Comparison of ENCODE assay signal across 5 cellular contexts in the genomic region with DNA sequence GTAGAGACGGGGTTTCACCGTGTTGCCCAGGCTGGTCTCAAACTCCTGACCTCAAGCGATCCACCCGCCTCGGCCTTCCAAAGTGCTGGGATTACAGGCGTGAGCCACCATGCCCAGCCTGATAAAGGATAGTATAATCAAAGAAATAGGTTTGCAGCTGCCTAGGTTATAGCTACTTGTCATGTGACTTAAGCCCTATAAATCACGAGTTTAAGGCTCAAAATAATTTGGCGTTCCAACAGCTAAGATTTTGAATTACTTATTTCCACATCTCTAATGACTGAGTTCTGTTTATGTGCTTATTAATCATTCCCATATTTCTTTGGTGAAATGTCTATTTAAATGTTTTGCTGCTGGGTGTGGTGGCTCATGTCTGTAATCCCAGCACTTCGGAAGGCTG. TPM values are rescaled to one million over a fixed set of nuclear protein-coding genes. Genes with fewer than 3 reads are reported as not detected.
A peak's percentile ranks its signal among the peaks of the same experiment; 100 is the strongest.
DNase-seq lines count a peak whose midpoint lies in the region; ATAC-seq, FAIRE-seq and TF ChIP-seq lines count a peak whose summit lies in the region.
"Not testable (repeated sequence)": the region's sequence is repeated elsewhere in the genome, so short reads cannot be mapped to it uniquely, and the experiment has no call there.

No MANE protein-coding gene starts in this region.

- not testable (repeated sequence) for H3K14ac ChIP-seq in mesenchymal stem cell (ENCODE audit: low read length in 2 of 2)

- H3K36me3 ChIP-seq in K562 (ENCODE audit: control insufficient read depth, insufficient read depth, low read length); mesenchymal stem cell (ENCODE audit: control insufficient read depth in 1 of 2, insufficient read depth in 2 of 2, low read depth in 1 of 2, low read length in 2 of 2): not testable (repeated sequence)

- peak overlapping the region; percentile 19 for H3K27ac ChIP-seq in VCaP
- H3K27ac ChIP-seq in K562 (ENCODE audit: extremely low read depth, low read depth, low read length); mesenchymal stem cell (ENCODE audit: low read length, poor library complexity, severe bottlenecking): not testable (repeated sequence)

- H2BK15ac ChIP-seq in mesenchymal stem cell (ENCODE audit: low read depth, poor library complexity, severe bottlenecking): not testable (repeated sequence)

- not testable (repeated sequence) for H4K20me1 ChIP-seq in K562 (replicated peaks; ENCODE audit: control insufficient read depth, insufficient read depth, low read length)

- not testable (repeated sequence) for TF ChIP-seq RAD21 in K562 (CRISPR knock-in tag; conservative IDR thresholded peaks at IDR 0.05 in 1 of 2, IDR thresholded peaks at IDR 0.05 in 1 of 2)

- POLR2A ChIA-PET in K562 (lab: Yijun Ruan, JAX): interaction anchor here (0.7 kb wide), 1 partner anchor 410 kb away, joined by 4 read pairs; no protein-coding TSS in a partner anchor

- H3K9me3 ChIP-seq in K562 (replicated peaks; ENCODE audit: control insufficient read depth, insufficient read depth, low read depth, low read length): not testable (repeated sequence)
- H3K9me3 ChIP-seq in mesenchymal stem cell (ENCODE audit: control insufficient read depth, low read length): peaks cover 13% of the 10 kb centered on the region

- H4K91ac ChIP-seq in mesenchymal stem cell (ENCODE audit: low read length): not testable (repeated sequence)

- not testable (repeated sequence) for H3K18ac ChIP-seq in mesenchymal stem cell (ENCODE audit: low read depth in 1 of 2, low read length in 2 of 2)

- not testable (repeated sequence) for H3K9ac ChIP-seq in K562 (ENCODE audit: insufficient read depth in 1 of 2, low read depth in 2 of 2, low read length in 2 of 2)
- peak overlapping the region; percentile 18 for H3K9ac ChIP-seq in mesenchymal stem cell (ENCODE audit: low read length)

- in situ Hi-C loops in K562 (cut with MboI): not testable (repeated sequence)

- intact Hi-C loops in K562 (cut with micrococcal nuclease): not testable (repeated sequence)

- TF ChIP-seq EP300 in K562 (IDR thresholded peaks at IDR 0.05; ENCODE audit: low read length): not testable (repeated sequence)

- not testable (repeated sequence) for FAIRE-seq in K562 (lab: Jason Lieb, UNC)

- not testable (repeated sequence) for H3K27me3 ChIP-seq in K562 (ENCODE audit: control insufficient read depth in 2 of 2, insufficient read depth in 2 of 2, low read length in 2 of 2); mesenchymal stem cell (ENCODE audit: control insufficient read depth in 1 of 2, insufficient read depth in 1 of 2, low read length in 2 of 2)

- not testable (repeated sequence) for H3K4me1 ChIP-seq in K562 (replicated peaks in 1 of 2; ENCODE audit: control insufficient read depth in 2 of 2, insufficient read depth in 2 of 2, low read length in 2 of 2); mesenchymal stem cell (ENCODE audit: control insufficient read depth, insufficient read depth, low read depth, low read length)

- not testable (repeated sequence) for H3K23ac ChIP-seq in mesenchymal stem cell (ENCODE audit: low read length in 2 of 2)

- H3K4ac ChIP-seq in mesenchymal stem cell (ENCODE audit: low read depth in 1 of 2, low read length in 2 of 2): not testable (repeated sequence)

- H2BK5ac ChIP-seq in mesenchymal stem cell (ENCODE audit: low read depth, low read length, poor library complexity, severe bottlenecking): not testable (repeated sequence)

- WGBS in K562 (ENCODE audit: insufficient coverage, low coverage, missing lambda C conversion rate): 53% methylated on average over 9 of the region's 9 CpGs
- WGBS in mesenchymal stem cell: 94% methylated on average over 7 of the region's 9 CpGs

- TF ChIP-seq CTCF in VCaP (conservative IDR thresholded peaks at IDR 0.05); K562 (IDR thresholded peaks at IDR 0.05 in 2 of 3, conservative IDR thresholded peaks at IDR 0.05 in 1 of 3; ENCODE audit: insufficient read depth in 2 of 3, low read depth in 1 of 3, low read length in 3 of 3): not testable (repeated sequence)

- not testable (repeated sequence) for H3K4me2 ChIP-seq in K562 (ENCODE audit: insufficient read depth, low read length); mesenchymal stem cell (ENCODE audit: low read length, poor library complexity, severe bottlenecking)

- not testable (repeated sequence) for H3K79me2 ChIP-seq in K562 (ENCODE audit: control insufficient read depth, insufficient read depth, low read length)

- H4K8ac ChIP-seq in mesenchymal stem cell (ENCODE audit: low read length): not testable (repeated sequence)

- H3K79me1 ChIP-seq in mesenchymal stem cell (replicated peaks; ENCODE audit: low read length, poor library complexity, severe bottlenecking): not testable (repeated sequence)

- not testable (repeated sequence) for ATAC-seq in K562

- BruUV-seq in K562 (replicated peaks; lab: Mats Ljungman, UMichigan): not testable (repeated sequence)

- DNase-seq in GM04504 (ENCODE audit: low read depth): peak; percentile 4
- not testable (repeated sequence) for DNase-seq in K562 (ENCODE audit: extremely low read depth in 1 of 4, low spot score in 3 of 4); mesenchymal stem cell
- peak; percentile 47 for DNase-seq in fibroblast of gingiva (ENCODE audit: low read depth)

- not testable (repeated sequence) for H2AK5ac ChIP-seq in mesenchymal stem cell (ENCODE audit: low read length, severe bottlenecking)

- CTCF ChIA-PET in K562 (lab: Yijun Ruan, JAX; ENCODE audit: low intra/inter-chr PET ratio): not testable (repeated sequence)

- not testable (repeated sequence) for H2BK12ac ChIP-seq in mesenchymal stem cell (ENCODE audit: low read length in 2 of 2)

- not testable (repeated sequence) for H2AFZ ChIP-seq in K562 (ENCODE audit: low read depth, low read length); mesenchymal stem cell (ENCODE audit: low read depth, low read length)

- not testable (repeated sequence) for TF ChIP-seq POLR2A in K562 (conservative IDR thresholded peaks at IDR 0.05)

- H3K9me1 ChIP-seq in K562 (ENCODE audit: control insufficient read depth, insufficient read depth, low read length): not testable (repeated sequence)

- not testable (repeated sequence) for H2BK120ac ChIP-seq in mesenchymal stem cell (ENCODE audit: low read depth, low read length)

- H3K4me3 ChIP-seq in K562; mesenchymal stem cell (ENCODE audit: insufficient read depth in 1 of 2, low read depth in 1 of 2, low read length in 2 of 2): not testable (repeated sequence)

TF ChIP-seq in K562, 482 proteins besides CTCF, POLR2A, EP300 and RAD21:
- TF ChIP-seq TOE1 (IDR thresholded peaks at IDR 0.05; ENCODE audit: borderline replicate concordance): 0 out of 2 replicates have a peak, but pooled peaks have one; percentile 20
- not testable (repeated sequence) for TF ChIP-seq TOE1 (CRISPR knock-in tag; IDR thresholded peaks at IDR 0.05; ENCODE audit: borderline replicate concordance, low read depth)
- TF ChIP-seq, protein P1, sequence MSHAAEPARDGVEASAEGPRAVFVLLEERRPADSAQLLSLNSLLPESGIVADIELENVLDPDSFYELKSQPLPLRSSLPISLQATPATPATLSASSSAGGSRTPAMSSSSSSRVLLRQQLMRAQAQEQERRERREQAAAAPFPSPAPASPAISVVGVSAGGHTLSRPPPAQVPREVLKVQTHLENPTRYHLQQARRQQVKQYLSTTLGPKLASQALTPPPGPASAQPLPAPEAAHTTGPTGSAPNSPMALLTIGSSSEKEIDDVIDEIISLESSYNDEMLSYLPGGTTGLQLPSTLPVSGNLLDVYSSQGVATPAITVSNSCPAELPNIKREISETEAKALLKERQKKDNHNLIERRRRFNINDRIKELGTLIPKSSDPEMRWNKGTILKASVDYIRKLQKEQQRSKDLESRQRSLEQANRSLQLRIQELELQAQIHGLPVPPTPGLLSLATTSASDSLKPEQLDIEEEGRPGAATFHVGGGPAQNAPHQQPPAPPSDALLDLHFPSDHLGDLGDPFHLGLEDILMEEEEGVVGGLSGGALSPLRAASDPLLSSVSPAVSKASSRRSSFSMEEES (CRISPR knock-in tag; IDR thresholded peaks at IDR 0.05): peak; percentile 58

RNA-seq across cellular contexts. Expression of a gene that starts 49.4 kb away (rescaled TPM):
- 14.1 and 18.1 TPM in 2 replicates for total RNA-seq in K562 (2011; cell fraction: chromatin; rRNA removed; ENCODE audit: low replicate concordance)
- 8.0 and 10.3 TPM in 2 replicates for total RNA-seq in K562 (2011; cell fraction: nucleolus; rRNA removed)
- total RNA-seq in K562 (2011; cell fraction: nucleoplasm; rRNA removed): 8.6 and 13.4 TPM in 2 replicates
- 14.4 and 15.4 TPM in 2 replicates for total RNA-seq in K562 (2014; rRNA removed)
- 21.4 and 23.6 TPM in 2 replicates for total RNA-seq in K562 (2014; rRNA removed; fragmentation: Illumina TruSeq; extraction: Trizol)
- 19.6 and 21.2 TPM in 2 replicates for total RNA-seq in K562 (2015; rRNA removed; fragmentation: Illumina TruSeq; extraction: Trizol)
- total RNA-seq in K562 (2021): 16.9 and 18.2 TPM in 2 replicates
- polyA plus RNA-seq in K562 (2011; rRNA removed): 31.3 and 35.6 TPM in 2 replicates
- 16.0 and 21.1 TPM in 2 replicates for polyA plus RNA-seq in K562 (2011; cell fraction: cytosol; rRNA removed)
- 9.4 and 10.7 TPM in 2 replicates for polyA plus RNA-seq in K562 (2011; cell fraction: nucleus; rRNA removed)
- polyA plus RNA-seq in K562 (2012): 35.7 and 84.8 TPM in 2 replicates
- polyA plus RNA-seq in K562 (2014; fragmentation: Illumina TruSeq; extraction: Trizol): 21.4 and 21.7 TPM in 2 replicates
- polyA plus RNA-seq in K562 (2014; fragmentation: Nextera tagmentation; extraction: Ambion mirVana): 10 to 100 TPM; 56.6 to 77.0 TPM
- 17.3 and 22.7 TPM in 2 replicates for polyA plus RNA-seq in K562 (2014; rRNA removed)
- 10.6 and 14.1 TPM in 2 replicates for polyA minus RNA-seq in K562 (2011; rRNA and poly(A)+ RNA removed)
- polyA minus RNA-seq in K562 (2011; cell fraction: cytosol; rRNA and poly(A)+ RNA removed): 4.1 and 7.3 TPM in 2 replicates
- 2.8 and 6.6 TPM in 2 replicates for polyA minus RNA-seq in K562 (2011; cell fraction: nucleus; rRNA and poly(A)+ RNA removed)
- 55.4 TPM for polyA plus RNA-seq in mesenchymal stem cell (2013, experiment 1 of 2)
- 56.8 TPM for polyA plus RNA-seq in mesenchymal stem cell (2013, experiment 2 of 2)
